6 cellular contexts compared by ENCODE assay signal in genomic region chr10:72136218-72136617, GRCh38. TPM values are rescaled to one million over a fixed set of nuclear protein-coding genes. Genes with fewer than 3 reads are reported as not detected.
DNase-seq lines count a peak whose midpoint lies in the region; ATAC-seq, FAIRE-seq and TF ChIP-seq lines count a peak whose summit lies in the region.
"Not testable (repeated sequence)": the region's sequence is repeated elsewhere in the genome, so short reads cannot be mapped to it uniquely, and the experiment has no call there.

No MANE protein-coding gene starts in this region.

- not testable (repeated sequence) for H3K9ac ChIP-seq in K562 (ENCODE audit: insufficient read depth in 1 of 2, low read depth in 2 of 2, low read length in 2 of 2)

- FAIRE-seq in K562 (lab: Jason Lieb, UNC): not testable (repeated sequence)

- peaks cover 27% of the 10 kb centered on the region for H3K36me3 Mint-ChIP-seq in CD8-positive, alpha-beta T cell
- H3K36me3 Mint-ChIP-seq in WTC11: peaks cover 16% of the 10 kb centered on the region
- H3K36me3 Mint-ChIP-seq in naive thymus-derived CD4-positive, alpha-beta T cell: peaks cover 0 to 36% (median 6%) of the 10 kb centered on the region in 5 donors

- TF ChIP-seq RAD21 in K562 (CRISPR knock-in tag; conservative IDR thresholded peaks at IDR 0.05 in 1 of 2, IDR thresholded peaks at IDR 0.05 in 1 of 2): not testable (repeated sequence)

- DNase-seq in CD8-positive, alpha-beta T cell; WTC11 (ENCODE audit: low spot score); K562 (ENCODE audit: extremely low read depth in 1 of 4, low spot score in 3 of 4); naive thymus-derived CD4-positive, alpha-beta T cell: not testable (repeated sequence)
- peak; percentile 2 for DNase-seq in NAMALWA (ENCODE audit: low spot score)

- not testable (repeated sequence) for TF ChIP-seq EP300 in K562 (IDR thresholded peaks at IDR 0.05; ENCODE audit: low read length)

- H3K79me2 ChIP-seq in K562 (ENCODE audit: control insufficient read depth, insufficient read depth, low read length): not testable (repeated sequence)

- not testable (repeated sequence) for H3K4me3 Mint-ChIP-seq in CD8-positive, alpha-beta T cell; WTC11; naive thymus-derived CD4-positive, alpha-beta T cell

- 92% methylated on average over 8 of the region's 10 CpGs for WGBS in K562 (ENCODE audit: insufficient coverage, low coverage, missing lambda C conversion rate)
- 97% methylated on average over 10 of the region's 10 CpGs for WGBS in thymus

- not testable (repeated sequence) for H3K4me3 ChIP-seq in CD8-positive, alpha-beta T cell (ENCODE audit: low read depth, low read length); K562; naive thymus-derived CD4-positive, alpha-beta T cell (ENCODE audit: low read length); thymus (ENCODE audit: low read length)

- not testable (repeated sequence) for H4K20me1 ChIP-seq in K562 (replicated peaks; ENCODE audit: control insufficient read depth, insufficient read depth, low read length)

- in situ Hi-C loops in K562 (cut with MboI): loop anchor here (10.0 kb wide), 1 partner anchor 199 kb away; no protein-coding TSS in a partner anchor

- peak overlapping the region; percentile 47 for H3K27ac Mint-ChIP-seq in CD8-positive, alpha-beta T cell
- not testable (repeated sequence) for H3K27ac Mint-ChIP-seq in WTC11
- H3K27ac Mint-ChIP-seq in naive thymus-derived CD4-positive, alpha-beta T cell: peak overlapping the region in 7 of 9 donors; percentile 83 to 96 (median 90)

- H2AFZ ChIP-seq in K562 (ENCODE audit: low read depth, low read length): not testable (repeated sequence)

- H3K4me1 ChIP-seq in CD8-positive, alpha-beta T cell (ENCODE audit: insufficient read depth, low read length): peaks cover 41% of the 10 kb centered on the region
- not testable (repeated sequence) for H3K4me1 ChIP-seq in K562 (replicated peaks in 1 of 2; ENCODE audit: control insufficient read depth in 2 of 2, insufficient read depth in 2 of 2, low read length in 2 of 2); thymus (ENCODE audit: control insufficient read depth, insufficient read depth, low read length)
- peaks cover 0 to 19% of the 10 kb centered on the region in 2 donors for H3K4me1 ChIP-seq in naive thymus-derived CD4-positive, alpha-beta T cell (ENCODE audit: control insufficient read depth in 2 of 2, insufficient read depth in 2 of 2, low read length in 2 of 2)

- not testable (repeated sequence) for BruUV-seq in K562 (replicated peaks; lab: Mats Ljungman, UMichigan)

- peaks cover 43% of the 10 kb centered on the region for H3K4me1 Mint-ChIP-seq in CD8-positive, alpha-beta T cell (ENCODE audit: low read depth)
- H3K4me1 Mint-ChIP-seq in WTC11: peaks cover 19% of the 10 kb centered on the region
- H3K4me1 Mint-ChIP-seq in naive thymus-derived CD4-positive, alpha-beta T cell: peaks cover 29 to 55% (median 41%) of the 10 kb centered on the region in 7 donors

- H3K9me3 Mint-ChIP-seq in CD8-positive, alpha-beta T cell; WTC11; naive thymus-derived CD4-positive, alpha-beta T cell: not testable (repeated sequence)

- H3K27me3 ChIP-seq in CD8-positive, alpha-beta T cell (ENCODE audit: insufficient read depth, low read length); K562 (ENCODE audit: control insufficient read depth in 2 of 2, insufficient read depth in 2 of 2, low read length in 2 of 2); naive thymus-derived CD4-positive, alpha-beta T cell (ENCODE audit: control insufficient read depth in 2 of 2, insufficient read depth in 2 of 2, low read length in 2 of 2); thymus (ENCODE audit: control insufficient read depth, insufficient read depth): not testable (repeated sequence)

- intact Hi-C loops in CD8-positive, alpha-beta T cell (cut with DNase I, micrococcal nuclease): loop anchor here in 1 of 2 experiments (10.0 kb wide), 1 partner anchor 51 kb away; the partner anchor contains the start of gene SPOCK2
- intact Hi-C loops in K562 (cut with micrococcal nuclease); naive thymus-derived CD4-positive, alpha-beta T cell (cut with micrococcal nuclease): not testable (repeated sequence)

- not testable (repeated sequence) for H3K36me3 ChIP-seq in CD8-positive, alpha-beta T cell (ENCODE audit: insufficient read depth, low read length); K562 (ENCODE audit: control insufficient read depth, insufficient read depth, low read length); naive thymus-derived CD4-positive, alpha-beta T cell (ENCODE audit: control insufficient read depth in 2 of 3, insufficient read depth in 3 of 3, low read length in 3 of 3); thymus (ENCODE audit: control insufficient read depth, insufficient read depth)

- ATAC-seq in CD8-positive, alpha-beta T cell; WTC11; naive thymus-derived CD4-positive, alpha-beta T cell: not testable (repeated sequence)
- 0 out of 3 replicates have a peak, but pooled peaks have one; percentile 18 for ATAC-seq in K562

- not testable (repeated sequence) for H3K27ac ChIP-seq in CD8-positive, alpha-beta T cell (ENCODE audit: low read depth, low read length); K562 (ENCODE audit: extremely low read depth, low read depth, low read length)
- peak overlapping the region; percentile 65 for H3K27ac ChIP-seq in naive thymus-derived CD4-positive, alpha-beta T cell (ENCODE audit: low read depth, low read length)
- peak overlapping the region; percentile 66 for H3K27ac ChIP-seq in thymus (ENCODE audit: low read depth)

- H3K4me2 ChIP-seq in K562 (ENCODE audit: insufficient read depth, low read length): not testable (repeated sequence)

- TF ChIP-seq CTCF in CD8-positive, alpha-beta T cell (IDR thresholded peaks at IDR 0.05); WTC11 (IDR thresholded peaks at IDR 0.05); K562 (IDR thresholded peaks at IDR 0.05 in 2 of 3, conservative IDR thresholded peaks at IDR 0.05 in 1 of 3; ENCODE audit: insufficient read depth in 2 of 3, low read depth in 1 of 3, low read length in 3 of 3): not testable (repeated sequence)

- H3K9me1 ChIP-seq in K562 (ENCODE audit: control insufficient read depth, insufficient read depth, low read length): not testable (repeated sequence)

- not testable (repeated sequence) for H3K27me3 Mint-ChIP-seq in CD8-positive, alpha-beta T cell (ENCODE audit: low read depth); WTC11 (ENCODE audit: low read depth); naive thymus-derived CD4-positive, alpha-beta T cell

- not testable (repeated sequence) for TF ChIP-seq POLR2A in K562 (conservative IDR thresholded peaks at IDR 0.05)

- CTCF ChIA-PET in CD8-positive, alpha-beta T cell (lab: Charles Lee): interaction anchor here (0.7 to 10.1 kb wide), 7 partner anchors 10 to 240 kb away, joined by 3 to 84 read pairs (median 3); no protein-coding TSS in a partner anchor
- CTCF ChIA-PET in WTC11 (lab: Charles Lee): interaction anchor here (1.3 to 1.4 kb wide), 2 partner anchors 10 to 125 kb away, joined by 3 to 5 read pairs; no protein-coding TSS in a partner anchor
- CTCF ChIA-PET in K562 (lab: Yijun Ruan, JAX; ENCODE audit: low intra/inter-chr PET ratio): not testable (repeated sequence)
- CTCF ChIA-PET in naive thymus-derived CD4-positive, alpha-beta T cell (lab: Charles Lee): interaction anchor here (0.9 to 1.0 kb wide), 4 partner anchors 11 to 240 kb away, joined by 3 to 4 read pairs (median 4); no protein-coding TSS in a partner anchor

- H3K9me3 ChIP-seq in CD8-positive, alpha-beta T cell (ENCODE audit: low read length); K562 (replicated peaks; ENCODE audit: control insufficient read depth, insufficient read depth, low read depth, low read length); naive thymus-derived CD4-positive, alpha-beta T cell (ENCODE audit: control insufficient read depth in 2 of 3, low read length in 3 of 3); thymus (ENCODE audit: control insufficient read depth): not testable (repeated sequence)

- POLR2A ChIA-PET in CD8-positive, alpha-beta T cell (lab: Charles Lee); WTC11 (lab: Charles Lee): not testable (repeated sequence)
- POLR2A ChIA-PET in K562 (lab: Yijun Ruan, JAX): interaction anchor here (0.6 to 2.2 kb wide), 7 partner anchors 9 to 696 kb away, joined by 3 to 13 read pairs (median 4); no protein-coding TSS in a partner anchor
- POLR2A ChIA-PET in naive thymus-derived CD4-positive, alpha-beta T cell (lab: Charles Lee): interaction anchor here (0.6 to 9.1 kb wide), 8 partner anchors 14 to 137 kb away, joined by 3 to 77 read pairs (median 3); partner anchors contain the start of genes ANAPC16, ASCC1 and SPOCK2

RNA-seq across cellular contexts. Expression of gene SPOCK2, which starts 47.9 kb away (rescaled TPM):
- 100 to 1,000 TPM; 909 to 922 TPM for total RNA-seq in CD8-positive, alpha-beta T cell
- 4.0 to 4.7 TPM (median 4.1 TPM) in 3 replicates for total RNA-seq in WTC11 (2021)
- total RNA-seq in K562 (2011; cell fraction: chromatin; rRNA removed; ENCODE audit: low replicate concordance): 0.46 and 1.2 TPM in 2 replicates
- total RNA-seq in K562 (2011; cell fraction: nucleolus; rRNA removed): 0.67 and 0.79 TPM in 2 replicates
- 0.59 and 1.1 TPM in 2 replicates for total RNA-seq in K562 (2011; cell fraction: nucleoplasm; rRNA removed)
- total RNA-seq in K562 (2014; rRNA removed): 0.04 and 0.82 TPM in 2 replicates
- 0.11 and 0.38 TPM in 2 replicates for total RNA-seq in K562 (2014; rRNA removed; fragmentation: Illumina TruSeq; extraction: Trizol)
- 0.11 and 0.19 TPM in 2 replicates for total RNA-seq in K562 (2015; rRNA removed; fragmentation: Illumina TruSeq; extraction: Trizol)
- total RNA-seq in K562 (2021): 0.63 and 0.86 TPM in 2 replicates
- polyA plus RNA-seq in K562 (2011; rRNA removed): 0.04 and 0.09 TPM in 2 replicates
- polyA plus RNA-seq in K562 (2011; cell fraction: cytosol; rRNA removed): 0.04 and 0.31 TPM in 2 replicates
- 0.30 and 0.63 TPM in 2 replicates for polyA plus RNA-seq in K562 (2011; cell fraction: nucleus; rRNA removed)
- 0.17 and 0.46 TPM in 2 replicates for polyA plus RNA-seq in K562 (2012)
- polyA plus RNA-seq in K562 (2014; fragmentation: Illumina TruSeq; extraction: Trizol): 0.08 and 0.09 TPM in 2 replicates
- not detected for polyA plus RNA-seq in K562 (2014; fragmentation: Nextera tagmentation; extraction: Ambion mirVana)
- 0.12 and 0.52 TPM in 2 replicates for polyA plus RNA-seq in K562 (2014; rRNA removed)
- polyA minus RNA-seq in K562 (2011; rRNA and poly(A)+ RNA removed): 0.04 and 0.18 TPM in 2 replicates
- polyA minus RNA-seq in K562 (2011; cell fraction: cytosol; rRNA and poly(A)+ RNA removed): not detected in 2 replicates
- 0.27 and 0.44 TPM in 2 replicates for polyA minus RNA-seq in K562 (2011; cell fraction: nucleus; rRNA and poly(A)+ RNA removed)
- total RNA-seq in naive thymus-derived CD4-positive, alpha-beta T cell: 100 to 1,000 TPM; 312 to 543 (median 505) TPM
- polyA plus RNA-seq in naive thymus-derived CD4-positive, alpha-beta T cell: 100 to 1,000 TPM; 200 to 250 TPM
- polyA plus RNA-seq in thymus: 163 TPM

Comparison
In these comparisons a context has a peak if more than half of its experiments do, and no peak if none do; other contexts are left out.
1. RNA of gene SPOCK2, which starts 47.9 kb away (total RNA-seq): 909 to 922 TPM in CD8-positive, alpha-beta T cell and 312 to 543 TPM in naive thymus-derived CD4-positive, alpha-beta T cell; 4.0 to 4.7 TPM in WTC11 and 0.04 to 1.2 TPM in K562; every median in the first group is over 10 times any median in the second.